14 cellular contexts compared by ENCODE assay signal in the genomic region with DNA sequence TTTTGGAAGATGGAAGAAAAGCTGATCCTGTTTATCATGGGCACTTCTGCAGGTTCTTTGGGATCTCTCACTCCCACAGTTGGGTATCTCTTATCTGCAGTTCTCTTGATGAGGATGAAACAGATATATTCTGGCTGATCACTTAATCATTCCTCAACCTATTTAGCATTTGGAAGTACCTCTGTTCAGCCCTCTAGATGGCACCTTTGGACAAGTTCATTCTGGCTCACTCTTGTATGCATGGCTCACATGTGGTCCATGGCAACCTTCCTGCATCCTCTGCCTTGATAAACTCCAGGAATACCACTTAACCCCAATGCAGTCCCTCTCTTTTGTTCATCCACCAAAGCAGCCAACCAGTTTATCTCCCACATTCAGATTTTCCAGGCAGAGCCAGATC.
DNase-seq lines count a peak whose midpoint lies in the region; ATAC-seq and TF ChIP-seq lines count a peak whose summit lies in the region.
"Had no signal": no experiment of that assay in that cellular context is flagged by ENCODE, and none has a peak within 500 bp of the region (broad histone marks: within the 10 kb centered on the region; RNA-seq: fewer than 3 reads in every experiment).

No MANE protein-coding gene starts in this region.

- no peak for TF ChIP-seq POLR2A in gastrocnemius medialis (IDR thresholded peaks at IDR 0.05)

- H3K36me3 ChIP-seq in mammary epithelial cell (ENCODE audit: insufficient read depth, low read length) (no peaks in the 10 kb centered on the region), gastrocnemius medialis (no peaks in the 10 kb centered on the region)
- H3K36me3 ChIP-seq: suprapubic skin had no signal

- H3K9ac ChIP-seq in mammary epithelial cell (ENCODE audit: insufficient read depth, low read length), result no peak overlapping the region
- H3K9ac ChIP-seq: KMS-11 had no signal

- intact Hi-C loops in mammary epithelial cell (cut with micrococcal nuclease) (loop anchor here (2.0 to 5.0 kb wide), 2 partner anchors 320 to 433 kb away; partner anchors contain the start of gene GYPE), gastrocnemius medialis (cut with DNase I; ENCODE audit: low total_unique reads) (no loop called here)

- H3K27me3 ChIP-seq in mammary epithelial cell (ENCODE audit: insufficient read depth, low read length) (peaks cover 3% of the 10 kb centered on the region), gastrocnemius medialis (no peaks in the 10 kb centered on the region)
- H3K27me3 ChIP-seq: suprapubic skin had no signal

- H3K27ac ChIP-seq in mammary epithelial cell (ENCODE audit: insufficient read depth, low read depth, low read length), result no peak overlapping the region
- no peak overlapping the region for H3K27ac ChIP-seq in gastrocnemius medialis
- H3K27ac ChIP-seq: KMS-11, suprapubic skin had no signal

- in situ Hi-C loops in mammary epithelial cell (cut with MboI; ENCODE audit: low sequenced_read_pairs in 2 of 2) (no loop called here), gastrocnemius medialis (cut with MboI; ENCODE audit: low sequenced_read_pairs in 4 of 4) (no loop called here)

- CTCF ChIA-PET in mammary epithelial cell (lab: Charles Lee; ENCODE audit: low non-redundant PET), result no interaction called here

- BruUV-seq in mammary epithelial cell (replicated peaks; lab: Mats Ljungman, UMichigan), result no TSS peak

- H3K79me2 ChIP-seq in mammary epithelial cell (ENCODE audit: insufficient read depth, low read length), result no peaks in the 10 kb centered on the region

- H3K4me1 ChIP-seq in mammary epithelial cell (ENCODE audit: insufficient read depth, low read length) (no peaks in the 10 kb centered on the region), gastrocnemius medialis (no peaks in the 10 kb centered on the region)
- H3K4me1 ChIP-seq: suprapubic skin had no signal

- dilution Hi-C loops in mammary epithelial cell (cut with HindIII; ENCODE audit: low sequenced_read_pairs), result no loop called here

- H2AFZ ChIP-seq in mammary epithelial cell (ENCODE audit: low read depth, low read length), result no peak overlapping the region
- H2AFZ ChIP-seq: GM23338 had no signal

- H3K4me2 ChIP-seq in mammary epithelial cell (ENCODE audit: insufficient read depth, low read depth, low read length), result no peak overlapping the region
- H3K4me2 ChIP-seq: GM23338, KMS-11 had no signal

- H4K20me1 ChIP-seq in mammary epithelial cell (ENCODE audit: insufficient read depth, low read length), result no peaks in the 10 kb centered on the region

- H3K9me3 ChIP-seq in mammary epithelial cell (replicated peaks; ENCODE audit: insufficient read depth, low read length) (no peaks in the 10 kb centered on the region), gastrocnemius medialis (no peaks in the 10 kb centered on the region)

- TF ChIP-seq CTCF in mammary epithelial cell (conservative IDR thresholded peaks at IDR 0.05 in 1 of 2, IDR thresholded peaks at IDR 0.05 in 1 of 2; ENCODE audit: extremely low read depth in 1 of 2, insufficient read depth in 1 of 2, low read depth in 1 of 2, low read length in 2 of 2), result peak; percentile 7 to 17
- TF ChIP-seq CTCF in gastrocnemius medialis (IDR thresholded peaks at IDR 0.05 in 4 of 5, conservative IDR thresholded peaks at IDR 0.05 in 1 of 5), result no peak

- no peak overlapping the region for H3K4me3 ChIP-seq in mammary epithelial cell (replicated peaks in 1 of 3; ENCODE audit: insufficient read depth in 1 of 3, low read depth in 2 of 3, low read length in 3 of 3)
- H3K4me3 ChIP-seq in gastrocnemius medialis, result no peak overlapping the region
- H3K4me3 ChIP-seq: GM23338, lung, suprapubic skin had no signal

- peak; percentile 1 for DNase-seq in NCI-H345 (lab: John Stamatoyannopoulos, UW)
- DNase-seq in NCI-H345 treated with DMSO at 0.1 percent for 48 hours (lab: John Stamatoyannopoulos, UW; ENCODE audit: unreplicated experiment), result no peak
- peak; percentile 17 for DNase-seq in NAMALWA (ENCODE audit: low spot score)
- DNase-seq in mammary epithelial cell, result peak; percentile 11
- DNase-seq in pulmonary artery endothelial cell (ENCODE audit: low read depth, low spot score), result peak; percentile 24
- DNase-seq in stimulated activated CD4-positive, alpha-beta T cell treated with anti-CD3 and anti-CD28 coated beads, Interleukin-12 subunit alpha, Interleukin-12 subunit beta, amount 100 ng/mL, for 4 hours, result no peak
- DNase-seq in gastrocnemius medialis, result no peak
- DNase-seq: activated CD4-positive, alpha-beta T cell treated with anti-CD3 and anti-CD28 coated beads, Interleukin-2, amount 50 U/mL, for 1 hour; activated effector memory CD4-positive, alpha-beta T cell treated with anti-CD3 and anti-CD28 coated beads, Interleukin-2, amount 50 U/mL, for 16 hours had no signal

- no peak for ATAC-seq in GM21619 (IDR thresholded peaks at IDR 0.05; ENCODE audit: unreplicated experiment)
- ATAC-seq in gastrocnemius medialis, result no peak
- ATAC-seq: GM23338 had no signal

Comparison
In these comparisons a context has a peak if more than half of its experiments do, and no peak if none do; other contexts are left out.
1. DNase-seq: peak in NCI-H345 (single experiment), NAMALWA (single experiment), mammary epithelial cell (single experiment) and pulmonary artery endothelial cell (single experiment); none in NCI-H345 treated with DMSO at 0.1 percent for 48 hours (single experiment), stimulated activated CD4-positive, alpha-beta T cell treated with anti-CD3 and anti-CD28 coated beads, Interleukin-12 subunit alpha, Interleukin-12 subunit beta, amount 100 ng/mL, for 4 hours (single experiment) and gastrocnemius medialis (0 of 2).
2. CTCF ChIP-seq: peak in mammary epithelial cell (2 of 2); none in gastrocnemius medialis (0 of 5).